In the genomic region with DNA sequence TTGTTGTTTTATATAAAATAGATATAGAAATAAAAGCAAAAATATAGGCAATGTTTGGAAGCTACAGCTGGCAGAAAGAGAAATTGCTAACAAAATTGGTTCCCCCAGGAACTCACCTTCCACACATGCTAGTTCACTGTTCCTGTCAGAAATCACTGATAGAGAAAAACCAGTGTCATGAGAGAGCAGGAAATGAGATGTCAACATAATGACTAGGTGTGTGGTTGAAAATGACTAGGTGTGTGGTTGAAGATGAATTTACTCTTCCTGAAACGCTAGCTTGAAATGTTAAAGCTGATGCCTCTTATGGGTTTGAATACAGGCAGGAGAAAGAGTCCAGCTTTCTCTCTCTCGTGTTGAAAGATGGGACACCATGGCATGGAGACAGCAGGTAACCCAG, we compare ENCODE assay signal across 10 cellular contexts.
DNase-seq lines count a peak whose midpoint lies in the region; ATAC-seq, FAIRE-seq and TF ChIP-seq lines count a peak whose summit lies in the region.
"Had no signal": no experiment of that assay in that cellular context is flagged by ENCODE, and none has a peak within 500 bp of the region (broad histone marks: within the 10 kb centered on the region; RNA-seq: fewer than 3 reads in every experiment).

No MANE protein-coding gene starts in this region.

- no peak overlapping the region for H3K4me2 ChIP-seq in hepatocyte

- H4K20me1 ChIP-seq in hepatocyte (ENCODE audit: insufficient read depth, poor library complexity, severe bottlenecking): no peaks in the 10 kb centered on the region

- H3K4me3 ChIP-seq in hepatocyte: no peak overlapping the region

- no peaks in the 10 kb centered on the region for H3K4me1 ChIP-seq in hepatocyte (ENCODE audit: insufficient read depth)

- H3K79me2 ChIP-seq in hepatocyte: no peaks in the 10 kb centered on the region

- peak; percentile 69 for ATAC-seq in GM19324 (IDR thresholded peaks at IDR 0.05; ENCODE audit: low FRiP score, unreplicated experiment)
- peak; percentile 98 for ATAC-seq in HG02973 (IDR thresholded peaks at IDR 0.05; ENCODE audit: unreplicated experiment)
- ATAC-seq: SK-N-SH treated with all-trans-retinoic acid at 6 μM for 48 hours had no signal

- DNase-seq in GM12891 (ENCODE audit: insufficient read length, low spot score) (peak; percentile 21), NCI-H2227 (lab: John Stamatoyannopoulos, UW; ENCODE audit: unreplicated experiment) (peak; percentile 88), hepatocyte (ENCODE audit: low spot score) (no peak), SIG-M5 (lab: John Stamatoyannopoulos, UW) (no peak), hypothalamus (lab: John Stamatoyannopoulos, UW) (no peak), RKO (ENCODE audit: low spot score) (no peak)
- DNase-seq: DND-41 had no signal

- no peak overlapping the region for H3K27ac ChIP-seq in hepatocyte

- no peaks in the 10 kb centered on the region for H3K27me3 ChIP-seq in hepatocyte

- no peaks in the 10 kb centered on the region for H3K9me2 ChIP-seq in hepatocyte (replicated peaks; ENCODE audit: insufficient read depth)

- no peak for TF ChIP-seq CTCF in hepatocyte (IDR thresholded peaks at IDR 0.05; ENCODE audit: poor library complexity)

- no peak overlapping the region for H2AFZ ChIP-seq in hepatocyte

- TF ChIP-seq POLR2A in GM12891 (IDR thresholded peaks at IDR 0.05; ENCODE audit: low read depth, low read length): no peak

- FAIRE-seq in GM12891 (lab: Jason Lieb, UNC): peak; percentile 92

- H3K9me3 ChIP-seq in hepatocyte (ENCODE audit: low read depth): no peaks in the 10 kb centered on the region

- WGBS in hepatocyte (ENCODE audit: low lambda C conversion rate, missing lambda C conversion rate): 50% methylated on average over 2 of the region's 2 CpGs

- H3K36me3 ChIP-seq in hepatocyte (replicated peaks; ENCODE audit: insufficient read depth, low read depth): no peaks in the 10 kb centered on the region

TF ChIP-seq in GM12891, 5 proteins besides CTCF, POLR2A, EP300 and RAD21:
- TF ChIP-seq PAX5 (IDR thresholded peaks at IDR 0.05; ENCODE audit: insufficient read depth, low read length, severe bottlenecking) (no peak), POU2F2 (IDR thresholded peaks at IDR 0.05; ENCODE audit: low read depth, low read length) (no peak), SPI1 (IDR thresholded peaks at IDR 0.05; ENCODE audit: low read depth, low read length) (peak; percentile 59), TAF1 (IDR thresholded peaks at IDR 0.05; ENCODE audit: low read depth, low read length) (no peak), POLR2AphosphoS5 (IDR thresholded peaks at IDR 0.05; ENCODE audit: low read depth, low read length) (no peak)
TF ChIP-seq in GM12891: peak in this region for 1.

Comparison
In these comparisons a context has a peak if more than half of its experiments do, and no peak if none do; other contexts are left out.
1. DNase-seq: peak in GM12891 (single experiment) and NCI-H2227 (single experiment); none in hepatocyte (single experiment), SIG-M5 (single experiment), hypothalamus (0 of 51) and RKO (single experiment).